ENCODE assay signal across 8 cellular contexts in genomic region chr13:45340422-45341033, GRCh38. TPM values are rescaled to one million over a fixed set of nuclear protein-coding genes. Genes with fewer than 3 reads are reported as not detected.
DNase-seq lines count a peak whose midpoint lies in the region; ATAC-seq lines count a peak whose summit lies in the region.

No MANE protein-coding gene starts in this region.

- DNase-seq in EL (peak; percentile 90), Kasumi-1 (lab: John Stamatoyannopoulos, UW) (peak; percentile 80), SK-N-DZ (ENCODE audit: low spot score) (peak; percentile 86), germinal center (ENCODE audit: low spot score) (peak; percentile 77), occipital lobe (lab: John Stamatoyannopoulos, UW) (peak; percentile 78), superior temporal gyrus (ENCODE audit: extremely low spot score) (peak; percentile 87)

- peak overlapping the region; percentile 97 for H3K4me3 Mint-ChIP-seq in activated naive CD4-positive, alpha-beta T cell treated with anti-CD3 and anti-CD28 coated beads, Interleukin-2, amount 50 U/mL, for 24 hours

- ATAC-seq in GM21825 (IDR thresholded peaks at IDR 0.05; ENCODE audit: unreplicated experiment) = peak; percentile 31

- peaks cover 56% of the 10 kb centered on the region for H3K4me1 Mint-ChIP-seq in activated naive CD4-positive, alpha-beta T cell treated with anti-CD3 and anti-CD28 coated beads, Interleukin-2, amount 50 U/mL, for 24 hours

- peak overlapping the region; percentile 99 for H3K27ac Mint-ChIP-seq in activated naive CD4-positive, alpha-beta T cell treated with anti-CD3 and anti-CD28 coated beads, Interleukin-2, amount 50 U/mL, for 24 hours

- H3K9me3 Mint-ChIP-seq in activated naive CD4-positive, alpha-beta T cell treated with anti-CD3 and anti-CD28 coated beads, Interleukin-2, amount 50 U/mL, for 24 hours = no peaks in the 10 kb centered on the region

- peaks cover 41% of the 10 kb centered on the region for H3K36me3 Mint-ChIP-seq in activated naive CD4-positive, alpha-beta T cell treated with anti-CD3 and anti-CD28 coated beads, Interleukin-2, amount 50 U/mL, for 24 hours

- no peaks in the 10 kb centered on the region for H3K27me3 Mint-ChIP-seq in activated naive CD4-positive, alpha-beta T cell treated with anti-CD3 and anti-CD28 coated beads, Interleukin-2, amount 50 U/mL, for 24 hours

RNA-seq across cellular contexts. Expression of gene TPT1, which starts 0.5 kb away (rescaled TPM):
- polyA plus RNA-seq in SK-N-DZ (2014; cell fraction: cytosol; rRNA removed) = 2,440 and 2,961 TPM in 2 replicates
- polyA plus RNA-seq in SK-N-DZ (2014; cell fraction: nucleus; rRNA removed) = 1,300 and 1,726 TPM in 2 replicates
- 2,066 TPM for total RNA-seq in occipital lobe

Comparison
In these comparisons a context has a peak if more than half of its experiments do, and no peak if none do; other contexts are left out.
1. Peak in every context shown above with its lines: DNase-seq and ATAC-seq.